ENCODE assay signal across 8 cellular contexts in the genomic region with DNA sequence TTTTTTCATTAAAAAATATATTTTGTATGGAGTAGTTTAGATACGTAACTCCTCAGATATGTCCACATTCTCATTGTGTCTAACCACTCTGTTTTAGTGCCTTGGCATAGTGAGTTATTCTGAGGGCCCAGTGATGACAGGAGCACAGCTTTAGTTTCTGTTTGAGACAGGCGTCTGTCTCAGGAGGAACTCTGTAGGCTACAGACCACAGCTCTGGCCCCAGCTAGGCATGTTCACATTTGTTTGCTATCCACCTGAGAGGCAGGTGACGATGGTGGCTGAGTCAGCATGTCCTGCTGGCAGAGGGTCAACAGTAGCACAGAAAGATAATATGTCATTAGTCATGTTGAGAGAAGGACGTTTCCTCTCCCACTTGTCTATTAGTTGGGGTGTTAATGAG. TPM values are rescaled to one million over a fixed set of nuclear protein-coding genes. Genes with fewer than 3 reads are reported as not detected.
A peak's percentile ranks its signal among the peaks of the same experiment; 100 is the strongest.
DNase-seq lines count a peak whose midpoint lies in the region; ATAC-seq, FAIRE-seq and TF ChIP-seq lines count a peak whose summit lies in the region.

No MANE protein-coding gene starts in this region.

- TF ChIP-seq CTCF in esophagus muscularis mucosa (IDR thresholded peaks at IDR 0.05) (no peak), neural progenitor cell (IDR thresholded peaks at IDR 0.05) (no peak)

- H3K27me3 ChIP-seq in GM23248 (replicated peaks; ENCODE audit: insufficient read depth) (no peaks in the 10 kb centered on the region), esophagus (ENCODE audit: control insufficient read depth in 1 of 2, insufficient read depth in 2 of 2, low read length in 2 of 2) (no peaks in the 10 kb centered on the region), esophagus muscularis mucosa (no peaks in the 10 kb centered on the region), neural progenitor cell (no peaks in the 10 kb centered on the region)

- ATAC-seq in GM18502 (IDR thresholded peaks at IDR 0.05; ENCODE audit: poor library complexity, unreplicated experiment) = peak; percentile 64

- H3F3A ChIP-seq in GM23248 (ENCODE audit: insufficient read depth) (no peaks in the 10 kb centered on the region; the same call in 1 of the 2 replicates), neural progenitor cell (ENCODE audit: low read depth) (no peaks in the 10 kb centered on the region)

- no peak for TF ChIP-seq POLR2A in esophagus muscularis mucosa (IDR thresholded peaks at IDR 0.05; ENCODE audit: low read depth)

- no peak for FAIRE-seq in urothelium cell line (lab: Jason Lieb, UNC)

- H2AFZ ChIP-seq in GM23248 (no peak overlapping the region), neural progenitor cell (replicated peaks) (no peak overlapping the region)

- H3K9me2 ChIP-seq in GM23248 (ENCODE audit: insufficient read depth) = no peaks in the 10 kb centered on the region

- H3K79me2 ChIP-seq in GM23248 (ENCODE audit: insufficient read depth) (no peaks in the 10 kb centered on the region), neural progenitor cell (ENCODE audit: low read depth) (no peaks in the 10 kb centered on the region)

- in situ Hi-C loops in GM23248 (cut with MboI) = no loop called here

- H3K4me1 ChIP-seq in GM23248 (ENCODE audit: insufficient read depth) (peaks cover 16% of the 10 kb centered on the region), esophagus (ENCODE audit: control insufficient read depth in 2 of 2, insufficient read depth in 2 of 2, low read length in 1 of 2) (peaks cover 0 to 15% of the 10 kb centered on the region in 2 donors), esophagus muscularis mucosa (peaks cover 13 to 19% (median 19%) of the 10 kb centered on the region in 4 donors), neural progenitor cell (peaks cover 22% of the 10 kb centered on the region)

- H3K4me3 Mint-ChIP-seq in neural progenitor cell = no peak overlapping the region

- no peaks in the 10 kb centered on the region for H3K9me3 Mint-ChIP-seq in neural progenitor cell

- H3K36me3 ChIP-seq in GM23248 (ENCODE audit: low read depth) = no peaks in the 10 kb centered on the region
- H3K36me3 ChIP-seq in esophagus (ENCODE audit: control insufficient read depth in 2 of 2, insufficient read depth in 2 of 2, low read length in 1 of 2) = no peaks in the 10 kb centered on the region
- H3K36me3 ChIP-seq in esophagus muscularis mucosa = no peaks in the 10 kb centered on the region
- H3K36me3 ChIP-seq in neural progenitor cell = no peaks in the 10 kb centered on the region

- peak overlapping the region; percentile 21 for H3K4me2 ChIP-seq in GM23248 (ENCODE audit: unreplicated experiment)
- no peak overlapping the region for H3K4me2 ChIP-seq in neural progenitor cell

- peak; percentile 66 for DNase-seq in GM23248
- DNase-seq in NCI-H1105 treated with DMSO at 0.1 percent for 48 hours (lab: John Stamatoyannopoulos, UW) = peak; percentile 93
- DNase-seq in urothelium cell line (ENCODE audit: low spot score) = peak; percentile 66
- no peak for DNase-seq in esophagus muscularis mucosa (ENCODE audit: extremely low spot score)
- DNase-seq in stimulated activated CD4-positive, alpha-beta T cell treated with anti-CD3 and anti-CD28 coated beads, Interleukin-12 subunit alpha, Interleukin-12 subunit beta, amount 100 ng/mL, for 4 hours = no peak
- DNase-seq in neural progenitor cell (ENCODE audit: low spot score) = no peak

- H3K9me3 ChIP-seq in GM23248 (ENCODE audit: low read depth) (no peaks in the 10 kb centered on the region), esophagus (ENCODE audit: control insufficient read depth in 2 of 2, insufficient read depth in 1 of 2, low read depth in 1 of 2, low read length in 1 of 2) (no peaks in the 10 kb centered on the region), esophagus muscularis mucosa (no peaks in the 10 kb centered on the region), neural progenitor cell (ENCODE audit: low read depth) (no peaks in the 10 kb centered on the region)

- H3K27me3 Mint-ChIP-seq in neural progenitor cell (ENCODE audit: insufficient read depth, low read depth) = no peaks in the 10 kb centered on the region

- WGBS in GM23248 (ENCODE audit: low coverage in 1 of 2, low lambda C conversion rate in 2 of 2, missing lambda C conversion rate in 2 of 2), 2 experiments = 13 to 18% methylated on average over 4 of the region's 4 CpGs
- WGBS in esophagus, 2 donors = 36 to 41% methylated on average over 4 of the region's 4 CpGs
- whole genome bisulfite sequencing in esophagus muscularis mucosa = 59% methylated on average over 4 of the region's 4 CpGs

- H3K4me3 ChIP-seq in GM23248 (peak overlapping the region; percentile 17), esophagus (ENCODE audit: low read depth in 1 of 2, low read length in 2 of 2) (no peak overlapping the region), esophagus muscularis mucosa (no peak overlapping the region), neural progenitor cell (no peak overlapping the region)

- TF ChIP-seq EP300 in esophagus muscularis mucosa (IDR thresholded peaks at IDR 0.05) = no peak

- no peaks in the 10 kb centered on the region for H4K20me1 ChIP-seq in GM23248 (ENCODE audit: insufficient read depth)
- H4K20me1 ChIP-seq in neural progenitor cell (ENCODE audit: low read depth) = peaks cover 3% of the 10 kb centered on the region

- H3K4me1 Mint-ChIP-seq in neural progenitor cell = peaks cover 38% of the 10 kb centered on the region

- H3K9ac ChIP-seq in GM23248 = no peak overlapping the region
- no peak overlapping the region for H3K9ac ChIP-seq in neural progenitor cell

- intact Hi-C loops in esophagus muscularis mucosa (cut with DNase I) = no loop called here

- no peaks in the 10 kb centered on the region for H3K36me3 Mint-ChIP-seq in neural progenitor cell

- H3K27ac Mint-ChIP-seq in neural progenitor cell = no peak overlapping the region

- H3K27ac ChIP-seq in GM23248 (peak overlapping the region; percentile 28), esophagus (ENCODE audit: low read depth in 2 of 2, low read length in 1 of 2) (peak overlapping the region; percentile 63 to 80), esophagus muscularis mucosa (replicated peaks in 1 of 4) (no peak overlapping the region), neural progenitor cell (no peak overlapping the region)

RNA-seq across cellular contexts. Expression of a gene that starts 16.3 kb away (rescaled TPM):
- 1.8 and 5.6 TPM in 2 replicates for total RNA-seq in GM23248 (2014; rRNA removed; shearing (Covaris generic))
- polyA plus RNA-seq in GM23248 (2016; fragmentation: Nextera tagmentation; extraction: Ambion mirVana) (2.4 and 3.6 TPM in 2 replicates), esophagus (10 to 100 TPM; 13.6 to 15.2 TPM)
- total RNA-seq in esophagus muscularis mucosa (10 to 100 TPM; 10.4 to 13.0 (median 12.6) TPM), neural progenitor cell (ENCODE audit: low replicate concordance) (12.2 and 14.0 TPM in 2 replicates)

Comparison
In these comparisons a context has a peak if more than half of its experiments do, and no peak if none do; other contexts are left out.
1. DNase-seq: peak in GM23248 (single experiment), NCI-H1105 treated with DMSO at 0.1 percent for 48 hours (single experiment) and urothelium cell line (single experiment); none in esophagus muscularis mucosa (single experiment), stimulated activated CD4-positive, alpha-beta T cell treated with anti-CD3 and anti-CD28 coated beads, Interleukin-12 subunit alpha, Interleukin-12 subunit beta, amount 100 ng/mL, for 4 hours (single experiment) and neural progenitor cell (single experiment).
2. H3K27ac ChIP-seq: peak in GM23248 (single experiment) and esophagus (2 of 2); none in esophagus muscularis mucosa (0 of 4) and neural progenitor cell (single experiment).